In genomic region chr12:45339035-45339434, GRCh38 we compare ENCODE assay signal across 15 cellular contexts.
"Had no signal": no experiment of that assay in that cellular context is flagged by ENCODE, and none has a peak within 500 bp of the region (broad histone marks: within the 10 kb centered on the region; RNA-seq: fewer than 3 reads in every experiment).

No MANE protein-coding gene starts in this region.

- ATAC-seq: activated CD4-positive, CD25-positive, alpha-beta regulatory T cell treated with anti-CD3 and anti-CD28 coated beads, Interleukin-2, amount 50 U/mL, for 24 hours; activated naive CD4-positive, alpha-beta T cell treated with anti-CD3 and anti-CD28 coated beads, Interleukin-2, amount 50 U/mL, for 72 hours; left lobe of liver; stimulated activated effector memory CD8-positive, alpha-beta T cell treated with anti-CD3 and anti-CD28 coated beads, Interleukin-12 subunit alpha, Interleukin-12 subunit beta, amount 100 ng/mL, for 72 hours had no signal

- H3K4me3 Mint-ChIP-seq: endodermal cell; memory B cell; neural crest cell; stimulated activated effector memory CD8-positive, alpha-beta T cell treated with anti-CD3 and anti-CD28 coated beads, Interleukin-12 subunit alpha, Interleukin-12 subunit beta, amount 100 ng/mL, for 72 hours had no signal

- H3K9me3 ChIP-seq: body of pancreas, transverse colon had no signal

- FAIRE-seq: islet of Langerhans, small intestine had no signal

- H3K4me3 ChIP-seq: body of pancreas, transverse colon had no signal

- H3K27me3 ChIP-seq: body of pancreas, transverse colon had no signal

- H3K4me1 Mint-ChIP-seq: memory B cell; neural crest cell; stimulated activated effector memory CD8-positive, alpha-beta T cell treated with anti-CD3 and anti-CD28 coated beads, Interleukin-12 subunit alpha, Interleukin-12 subunit beta, amount 100 ng/mL, for 72 hours had no signal

- H3K27ac Mint-ChIP-seq: activated naive CD4-positive, alpha-beta T cell treated with anti-CD3 and anti-CD28 coated beads, Interleukin-2, amount 50 U/mL, for 72 hours; endodermal cell; memory B cell; stimulated activated effector memory CD8-positive, alpha-beta T cell treated with anti-CD3 and anti-CD28 coated beads, Interleukin-12 subunit alpha, Interleukin-12 subunit beta, amount 100 ng/mL, for 72 hours had no signal

- H3K36me3 Mint-ChIP-seq: activated naive CD4-positive, alpha-beta T cell treated with anti-CD3 and anti-CD28 coated beads, Interleukin-2, amount 50 U/mL, for 72 hours had no signal

- H3K27me3 Mint-ChIP-seq: memory B cell had no signal

- H3K9me3 Mint-ChIP-seq: activated naive CD4-positive, alpha-beta T cell treated with anti-CD3 and anti-CD28 coated beads, Interleukin-2, amount 50 U/mL, for 72 hours; endodermal cell; memory B cell; neural crest cell; stimulated activated effector memory CD8-positive, alpha-beta T cell treated with anti-CD3 and anti-CD28 coated beads, Interleukin-12 subunit alpha, Interleukin-12 subunit beta, amount 100 ng/mL, for 72 hours had no signal

- H3K36me3 ChIP-seq: transverse colon had no signal

- H3K27ac ChIP-seq: body of pancreas had no signal

- DNase-seq: activated effector memory CD4-positive, alpha-beta T cell treated with Interleukin-2 at 50 U/mL for 16 hours; amniotic stem cell; body of pancreas; endodermal cell; foreskin fibroblast; head of caudate nucleus; small intestine; transverse colon had no signal
